ENCODE assay signal across 8 cellular contexts in the genomic region with DNA sequence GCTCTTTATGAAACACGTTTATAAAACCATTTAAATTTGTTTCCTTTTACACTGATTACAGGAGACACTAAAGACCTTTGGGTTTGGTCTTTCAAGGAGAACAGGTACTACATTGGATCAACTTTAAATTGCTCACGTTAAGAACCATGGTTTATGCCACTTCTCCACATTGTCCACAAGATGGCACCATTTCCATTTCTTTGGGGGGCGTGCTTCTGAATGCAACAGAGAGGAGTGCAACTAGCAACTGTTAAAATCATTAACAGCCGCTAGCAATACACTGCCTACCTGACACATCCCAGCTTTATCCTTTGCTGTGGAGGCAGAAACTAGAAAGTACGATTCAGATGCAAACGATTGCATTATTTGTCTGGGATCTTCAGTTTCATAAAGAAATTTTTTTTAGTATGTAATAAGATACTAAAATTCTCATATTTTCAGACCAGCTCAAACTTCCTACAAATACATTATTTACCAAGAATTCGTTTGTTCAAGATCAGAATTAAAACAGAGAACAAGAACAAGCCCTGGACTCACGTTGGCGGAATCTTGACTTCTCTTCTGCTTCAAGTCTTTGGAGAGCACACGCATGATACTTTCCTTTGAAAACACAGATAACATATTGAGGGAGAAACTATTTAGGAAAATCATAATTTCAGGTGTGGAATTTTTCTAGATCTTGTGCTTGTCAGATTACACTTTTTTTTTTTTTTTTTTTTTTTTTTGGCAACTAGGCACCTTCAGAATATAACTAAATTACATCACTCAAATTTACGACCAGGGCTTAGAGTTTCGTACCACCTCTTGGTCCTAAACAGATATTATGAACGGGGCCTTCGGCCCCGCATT.
DNase-seq lines count a peak whose midpoint lies in the region; ATAC-seq and TF ChIP-seq lines count a peak whose summit lies in the region.

No MANE protein-coding gene starts in this region.

- peaks cover 76% of the 10 kb centered on the region for H3K27me3 Mint-ChIP-seq in central memory CD8-positive, alpha-beta T cell

- H3K4me1 Mint-ChIP-seq in central memory CD8-positive, alpha-beta T cell = peaks cover 34% of the 10 kb centered on the region

- H3K27ac ChIP-seq in VCaP = no peak overlapping the region

- peak; percentile 71 for ATAC-seq in GM18909 (IDR thresholded peaks at IDR 0.05; ENCODE audit: poor library complexity, unreplicated experiment)
- ATAC-seq in HG03196 (IDR thresholded peaks at IDR 0.05; ENCODE audit: unreplicated experiment) = peak; percentile 51
- peak; percentile 66 for ATAC-seq in central memory CD8-positive, alpha-beta T cell (replicated peaks; ENCODE audit: extremely low read depth, poor library complexity, severe bottlenecking)

- peak overlapping the region; percentile 70 for H3K4me3 Mint-ChIP-seq in central memory CD8-positive, alpha-beta T cell

- no peaks in the 10 kb centered on the region for H3K9me3 Mint-ChIP-seq in central memory CD8-positive, alpha-beta T cell

- H3K36me3 Mint-ChIP-seq in central memory CD8-positive, alpha-beta T cell (ENCODE audit: insufficient read depth) = peaks cover 7% of the 10 kb centered on the region

- peak; percentile 90 for DNase-seq in Ammon's horn (ENCODE audit: low spot score)
- DNase-seq in NCI-H2196 (lab: John Stamatoyannopoulos, UW; ENCODE audit: unreplicated experiment) = peak; percentile 67
- peak; percentile 27 to 64 for DNase-seq in central memory CD8-positive, alpha-beta T cell (ENCODE audit: low spot score in 2 of 2)
- DNase-seq in kidney glomerular epithelial cell (lab: John Stamatoyannopoulos, UW) = peak; percentile 80
- peak; percentile 65 for DNase-seq in stimulated activated CD4-positive, alpha-beta T cell treated with anti-CD3 and anti-CD28 coated beads, Interleukin-1b, Interleukin-23, amount 100 ng/mL, for 48 hours

- H3K27ac Mint-ChIP-seq in central memory CD8-positive, alpha-beta T cell (ENCODE audit: low read depth) = peak overlapping the region; percentile 55

- peak; percentile 83 for TF ChIP-seq CTCF in VCaP (conservative IDR thresholded peaks at IDR 0.05)
